Comparison of ENCODE assay signal across 15 cellular contexts in genomic region chr17:41055130-41055529, GRCh38. TPM values are rescaled to one million over a fixed set of nuclear protein-coding genes. Genes with fewer than 3 reads are reported as not detected.
"Had no signal": no experiment of that assay in that cellular context is flagged by ENCODE, and none has a peak within 500 bp of the region (broad histone marks: within the 10 kb centered on the region; RNA-seq: fewer than 3 reads in every experiment).

A gene with protein sequence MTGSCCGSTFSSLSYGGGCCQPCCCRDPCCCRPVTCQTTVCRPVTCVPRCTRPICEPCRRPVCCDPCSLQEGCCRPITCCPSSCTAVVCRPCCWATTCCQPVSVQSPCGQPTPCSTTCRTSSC (minus strand): TSS chr17:41055230. CDS start chr17:41055211, 19 bp downstream.

RNA-seq across cellular contexts. Expression of the gene that starts here (rescaled TPM):
- total RNA-seq: activated B cell treated with CpG ODN at 0.5 μM for 24 hours; activated CD4-positive, alpha-beta memory T cell treated with anti-CD3 and anti-CD28 coated beads for 36 hours; activated CD4-positive, alpha-beta memory T cell treated with anti-CD3 and anti-CD28 coated beads, Interleukin-2, amount 10 ng/mL, durations not matched to agents 7 days and 5 days; activated CD4-positive, alpha-beta T cell treated with anti-CD3 and anti-CD28 coated beads for 36 hours; activated CD4-positive, alpha-beta T cell treated with anti-CD3 and anti-CD28 coated beads, Interleukin-2, amount 10 ng/mL, durations not matched to agents 24 days and 14 days; activated CD4-positive, alpha-beta T cell treated with anti-CD3 and anti-CD28 coated beads, Interleukin-2, amount 10 ng/mL, durations not matched to agents 7 days and 5 days; activated CD8-positive, alpha-beta memory T cell treated with anti-CD3 and anti-CD28 coated beads for 36 hours; activated CD8-positive, alpha-beta memory T cell treated with anti-CD3 and anti-CD28 coated beads, Interleukin-2, amount 10 ng/mL, durations not matched to agents 7 days and 5 days; activated CD8-positive, alpha-beta T cell treated with anti-CD3 and anti-CD28 coated beads for 36 hours; activated CD8-positive, alpha-beta T cell treated with anti-CD3 and anti-CD28 coated beads, Interleukin-2, amount 10 ng/mL, durations not matched to agents 7 days and 5 days; T-cell; T-helper 1 cell treated with Interleukin-12 subunit alpha and Interleukin-12 subunit beta and Interleukin-4 antibody, amounts not matched to agents 30 ng/mL and 1 ng/mL, for 36 hours; T-helper 17 cell; T-helper 2 cell treated with Interferon-gamma antibody and Interleukin-4, amounts not matched to agents 100 ng/mL and 5 ng/mL, for 36 hours; WTC11 had no signal
